In genomic region chr9:120780367-120780766, GRCh38 we compare ENCODE assay signal across 20 cellular contexts.
"Had no signal": no experiment of that assay in that cellular context is flagged by ENCODE, and none has a peak within 500 bp of the region (broad histone marks: within the 10 kb centered on the region; RNA-seq: fewer than 3 reads in every experiment).

No MANE protein-coding gene starts in this region.

- H3K27me3 ChIP-seq: heart left ventricle, left lung, sigmoid colon, testis, tibial nerve, upper lobe of right lung, vagina had no signal

- H3K9me3 ChIP-seq: heart left ventricle, left lung, lower lobe of right lung, sigmoid colon, testis, tibial nerve, upper lobe of right lung, vagina had no signal

- H3K4me1 Mint-ChIP-seq: mesothelial cell of epicardium, nephron had no signal

- DNase-seq: effector CD4-positive, alpha-beta T cell; heart left ventricle; left lung; lower lobe of right lung; sigmoid colon; stimulated activated CD4-positive, alpha-beta T cell treated with anti-CD3 and anti-CD28 coated beads, Interleukin-2, amount 100 ng/mL, for 24 hours; stimulated activated CD4-positive, alpha-beta T cell treated with anti-CD3 and anti-CD28 coated beads, Interleukin-4, amount 100 ng/mL, for 4 hours; stimulated activated naive B cell treated with anti-CD40 and anti-IgM and Interleukin-4, amounts not matched to agents 10 μg/mL and 1 μg/mL and 100 μg/mL, for 72 hours; stimulated activated naive CD8-positive, alpha-beta T cell treated with anti-CD3 and anti-CD28 coated beads, Interleukin-15, amount 100 ng/mL, for 72 hours; testis; upper lobe of right lung had no signal

- H3K27me3 Mint-ChIP-seq: memory B cell; stimulated activated naive B cell treated with anti-CD40 and anti-IgM and Interleukin-4, amounts not matched to agents 10 μg/mL and 1 μg/mL and 100 μg/mL, for 72 hours; stimulated activated naive CD8-positive, alpha-beta T cell treated with anti-CD3 and anti-CD28 coated beads, Interleukin-15, amount 100 ng/mL, for 72 hours had no signal

- H3K4me3 Mint-ChIP-seq: memory B cell; mesothelial cell of epicardium; nephron; stimulated activated naive B cell treated with anti-CD40 and anti-IgM and Interleukin-4, amounts not matched to agents 10 μg/mL and 1 μg/mL and 100 μg/mL, for 72 hours; stimulated activated naive CD8-positive, alpha-beta T cell treated with anti-CD3 and anti-CD28 coated beads, Interleukin-15, amount 100 ng/mL, for 72 hours had no signal

- H3K27ac Mint-ChIP-seq: memory B cell; mesothelial cell of epicardium; nephron; stimulated activated naive B cell treated with anti-CD40 and anti-IgM and Interleukin-4, amounts not matched to agents 10 μg/mL and 1 μg/mL and 100 μg/mL, for 72 hours had no signal

- H3K4me3 ChIP-seq: coronary artery, heart left ventricle, left lung, lower lobe of right lung, sigmoid colon, skin epidermis, testis, tibial nerve, upper lobe of right lung, vagina had no signal

- ATAC-seq: esophagus mucosa; heart left ventricle; left lung; lower lobe of right lung; stimulated activated naive B cell treated with anti-CD40 and anti-IgM and Interleukin-4, amounts not matched to agents 10 μg/mL and 1 μg/mL and 100 μg/mL, for 72 hours; stimulated activated naive CD8-positive, alpha-beta T cell treated with anti-CD3 and anti-CD28 coated beads, Interleukin-15, amount 100 ng/mL, for 72 hours; upper lobe of right lung had no signal

- H3K4me1 ChIP-seq: parathyroid adenoma, testis had no signal

- H3K27ac ChIP-seq: coronary artery, heart left ventricle, left lung, lower lobe of right lung, parathyroid adenoma, sigmoid colon, testis, tibial nerve, upper lobe of right lung, vagina had no signal

- H3K9me3 Mint-ChIP-seq: memory B cell; mesothelial cell of epicardium; nephron; stimulated activated naive B cell treated with anti-CD40 and anti-IgM and Interleukin-4, amounts not matched to agents 10 μg/mL and 1 μg/mL and 100 μg/mL, for 72 hours; stimulated activated naive CD8-positive, alpha-beta T cell treated with anti-CD3 and anti-CD28 coated beads, Interleukin-15, amount 100 ng/mL, for 72 hours had no signal

- H3K9ac ChIP-seq: parathyroid adenoma had no signal
